ENCODE assay signal across 1 cellular context in the genomic region with DNA sequence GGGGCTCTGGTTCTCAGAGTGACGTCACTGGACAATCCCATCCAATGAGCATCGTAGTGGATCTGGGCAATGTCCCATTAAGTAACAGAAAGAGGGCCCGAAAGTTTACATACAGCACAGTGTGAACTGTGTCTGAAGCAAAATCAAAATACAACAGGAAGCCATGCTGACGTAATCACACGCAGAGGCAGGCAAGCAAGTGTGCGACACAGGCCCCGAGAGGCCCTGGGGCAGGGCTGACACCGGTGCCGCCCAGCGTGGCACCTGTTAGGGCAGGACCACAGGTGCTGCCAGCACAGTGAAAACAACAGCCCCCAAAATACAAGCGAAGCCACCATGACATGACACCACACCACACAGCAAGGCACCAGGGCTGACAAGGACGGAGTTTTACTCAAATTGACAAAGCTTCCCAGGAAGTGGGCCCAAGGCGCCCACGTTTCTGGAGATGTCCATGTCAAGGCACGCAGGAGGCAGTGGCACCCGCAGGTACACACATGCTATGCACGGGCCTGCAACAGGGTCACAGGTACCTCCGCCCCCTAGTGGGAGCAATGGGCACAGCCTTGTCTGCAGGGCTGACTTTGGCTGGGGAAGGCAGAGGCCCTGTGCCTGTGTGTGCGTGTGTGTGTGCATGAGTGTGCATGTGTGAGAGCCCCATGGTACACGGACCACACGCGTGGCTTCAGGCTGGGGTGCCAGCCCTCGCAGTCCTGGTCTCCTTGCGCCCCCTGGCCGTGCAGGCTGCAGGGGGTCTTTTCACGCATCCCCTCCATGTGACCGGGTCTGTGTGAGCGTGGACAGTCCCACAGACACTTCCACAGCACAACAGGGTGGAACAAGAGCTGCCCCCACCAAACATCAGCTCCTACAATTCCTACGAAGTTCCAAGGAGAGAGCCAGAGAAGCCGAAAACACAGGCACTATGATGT.
TF ChIP-seq lines count a peak whose summit lies in the region.

No MANE protein-coding gene starts in this region.

TF ChIP-seq in K562, 482 proteins besides CTCF, POLR2A, EP300 and RAD21 (continued from another document and continues in another):
- TF ChIP-seq ARID3B (CRISPR knock-in tag; IDR thresholded peaks at IDR 0.05; ENCODE audit: borderline replicate concordance) (no peak), ZKSCAN3 (CRISPR knock-in tag; IDR thresholded peaks at IDR 0.05) (no peak), OTX1 (CRISPR knock-in tag; IDR thresholded peaks at IDR 0.05) (0 out of 2 replicates have a peak, but pooled peaks have one; percentile 30), ETS1 (conservative IDR thresholded peaks at IDR 0.05; ENCODE audit: control insufficient read depth, low read depth, low read length) (no peak), POLR3A (IDR thresholded peaks at IDR 0.05; ENCODE audit: borderline replicate concordance, extremely low read depth, insufficient read depth, insufficient read length) (no peak), ARHGAP35 (IDR thresholded peaks at IDR 0.05; ENCODE audit: partially characterized antibody) (no peak), FOXO4 (CRISPR knock-in tag; IDR thresholded peaks at IDR 0.05) (no peak), ZNF239 (CRISPR knock-in tag; IDR thresholded peaks at IDR 0.05) (no peak; the same call in 1 of the 2 replicates), ZNF79 (CRISPR knock-in tag; IDR thresholded peaks at IDR 0.05; ENCODE audit: low read depth) (0 out of 2 replicates have a peak, but pooled peaks have one; percentile 32), DDX20 (tag; IDR thresholded peaks at IDR 0.05; ENCODE audit: low read depth) (no peak), ZNF445 (CRISPR knock-in tag; IDR thresholded peaks at IDR 0.05; ENCODE audit: low read depth) (no peak), ARID4B (CRISPR knock-in tag; IDR thresholded peaks at IDR 0.05) (no peak), ZNF253 (CRISPR knock-in tag; conservative IDR thresholded peaks at IDR 0.05) (no peak), NRF1 (conservative IDR thresholded peaks at IDR 0.05 in 1 of 2, IDR thresholded peaks at IDR 0.05 in 1 of 2) (0 out of 4 replicates have a peak, but pooled peaks of 1 of the 2 experiments have one; percentile 16), ZNF384 (IDR thresholded peaks at IDR 0.05; ENCODE audit: low read depth, low read length) (no peak), SIN3B (IDR thresholded peaks at IDR 0.05; ENCODE audit: low read depth) (no peak), NFE2 (IDR thresholded peaks at IDR 0.05; ENCODE audit: low read depth) (no peak), ZBTB17 (CRISPR knock-in tag; IDR thresholded peaks at IDR 0.05) (no peak), SFPQ (IDR thresholded peaks at IDR 0.05; ENCODE audit: low read depth, low read length) (no peak), SAP30 (IDR thresholded peaks at IDR 0.05; ENCODE audit: borderline replicate concordance, insufficient read depth, low read depth, low read length, poor library complexity, severe bottlenecking) (no peak), RREB1 (CRISPR knock-in tag; IDR thresholded peaks at IDR 0.05) (peak; percentile 86)
- TF ChIP-seq, protein P1, sequence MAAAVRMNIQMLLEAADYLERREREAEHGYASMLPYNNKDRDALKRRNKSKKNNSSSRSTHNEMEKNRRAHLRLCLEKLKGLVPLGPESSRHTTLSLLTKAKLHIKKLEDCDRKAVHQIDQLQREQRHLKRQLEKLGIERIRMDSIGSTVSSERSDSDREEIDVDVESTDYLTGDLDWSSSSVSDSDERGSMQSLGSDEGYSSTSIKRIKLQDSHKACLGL (CRISPR knock-in tag; IDR thresholded peaks at IDR 0.05; ENCODE audit: borderline replicate concordance, poor library complexity, severe bottlenecking) = no peak
- TF ChIP-seq, protein P2, sequence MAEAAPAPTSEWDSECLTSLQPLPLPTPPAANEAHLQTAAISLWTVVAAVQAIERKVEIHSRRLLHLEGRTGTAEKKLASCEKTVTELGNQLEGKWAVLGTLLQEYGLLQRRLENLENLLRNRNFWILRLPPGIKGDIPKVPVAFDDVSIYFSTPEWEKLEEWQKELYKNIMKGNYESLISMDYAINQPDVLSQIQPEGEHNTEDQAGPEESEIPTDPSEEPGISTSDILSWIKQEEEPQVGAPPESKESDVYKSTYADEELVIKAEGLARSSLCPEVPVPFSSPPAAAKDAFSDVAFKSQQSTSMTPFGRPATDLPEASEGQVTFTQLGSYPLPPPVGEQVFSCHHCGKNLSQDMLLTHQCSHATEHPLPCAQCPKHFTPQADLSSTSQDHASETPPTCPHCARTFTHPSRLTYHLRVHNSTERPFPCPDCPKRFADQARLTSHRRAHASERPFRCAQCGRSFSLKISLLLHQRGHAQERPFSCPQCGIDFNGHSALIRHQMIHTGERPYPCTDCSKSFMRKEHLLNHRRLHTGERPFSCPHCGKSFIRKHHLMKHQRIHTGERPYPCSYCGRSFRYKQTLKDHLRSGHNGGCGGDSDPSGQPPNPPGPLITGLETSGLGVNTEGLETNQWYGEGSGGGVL (CRISPR knock-in tag; IDR thresholded peaks at IDR 0.05) = no peak
- TF ChIP-seq, protein P3, sequence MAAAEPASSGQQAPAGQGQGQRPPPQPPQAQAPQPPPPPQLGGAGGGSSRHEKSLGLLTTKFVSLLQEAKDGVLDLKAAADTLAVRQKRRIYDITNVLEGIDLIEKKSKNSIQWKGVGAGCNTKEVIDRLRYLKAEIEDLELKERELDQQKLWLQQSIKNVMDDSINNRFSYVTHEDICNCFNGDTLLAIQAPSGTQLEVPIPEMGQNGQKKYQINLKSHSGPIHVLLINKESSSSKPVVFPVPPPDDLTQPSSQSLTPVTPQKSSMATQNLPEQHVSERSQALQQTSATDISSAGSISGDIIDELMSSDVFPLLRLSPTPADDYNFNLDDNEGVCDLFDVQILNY (CRISPR knock-in tag; IDR thresholded peaks at IDR 0.05) = no peak
- TF ChIP-seq, protein P4, sequence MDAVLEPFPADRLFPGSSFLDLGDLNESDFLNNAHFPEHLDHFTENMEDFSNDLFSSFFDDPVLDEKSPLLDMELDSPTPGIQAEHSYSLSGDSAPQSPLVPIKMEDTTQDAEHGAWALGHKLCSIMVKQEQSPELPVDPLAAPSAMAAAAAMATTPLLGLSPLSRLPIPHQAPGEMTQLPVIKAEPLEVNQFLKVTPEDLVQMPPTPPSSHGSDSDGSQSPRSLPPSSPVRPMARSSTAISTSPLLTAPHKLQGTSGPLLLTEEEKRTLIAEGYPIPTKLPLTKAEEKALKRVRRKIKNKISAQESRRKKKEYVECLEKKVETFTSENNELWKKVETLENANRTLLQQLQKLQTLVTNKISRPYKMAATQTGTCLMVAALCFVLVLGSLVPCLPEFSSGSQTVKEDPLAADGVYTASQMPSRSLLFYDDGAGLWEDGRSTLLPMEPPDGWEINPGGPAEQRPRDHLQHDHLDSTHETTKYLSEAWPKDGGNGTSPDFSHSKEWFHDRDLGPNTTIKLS (IDR thresholded peaks at IDR 0.05; ENCODE audit: borderline replicate concordance, low read depth) = peak; percentile 24; the same call in 1 of the 2 replicates
